ENCODE assay signal across 1 cellular context in the genomic region with DNA sequence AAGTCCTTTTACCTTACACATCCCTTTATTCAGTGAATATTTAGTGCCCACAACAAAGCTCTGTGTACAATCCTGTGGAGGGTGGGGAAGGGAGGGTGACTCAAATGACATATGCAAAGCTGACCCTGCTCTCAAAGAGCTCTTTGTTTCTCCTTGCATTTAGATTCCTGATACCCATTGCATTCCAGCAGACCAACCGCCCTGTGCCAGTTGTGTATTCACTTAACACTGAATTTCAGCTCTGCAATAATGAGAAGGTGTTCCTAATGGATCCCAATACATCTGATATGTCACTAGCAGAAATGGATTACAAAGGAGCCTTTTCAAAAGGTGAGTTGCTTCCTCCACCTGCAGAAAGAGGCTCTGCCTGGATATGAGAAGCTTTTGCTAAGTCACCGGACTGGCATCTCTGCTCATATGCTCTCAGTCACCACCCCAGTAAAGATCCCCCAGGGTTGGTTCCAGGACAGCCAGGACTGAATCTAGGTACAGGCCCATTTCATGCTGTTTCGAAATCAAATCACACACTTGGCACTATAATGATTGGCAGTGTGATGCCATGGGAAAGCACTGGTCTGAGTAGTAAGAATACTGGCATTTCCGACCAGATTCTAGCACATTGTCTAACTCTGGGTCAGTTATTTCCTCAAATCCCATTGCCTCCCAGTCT.
TF ChIP-seq lines count a peak whose summit lies in the region.

No MANE protein-coding gene starts in this region.

TF ChIP-seq in HCT116, 20 proteins besides CTCF, POLR2A, EP300 and RAD21 (continued from another document):
- TF ChIP-seq, protein P1, sequence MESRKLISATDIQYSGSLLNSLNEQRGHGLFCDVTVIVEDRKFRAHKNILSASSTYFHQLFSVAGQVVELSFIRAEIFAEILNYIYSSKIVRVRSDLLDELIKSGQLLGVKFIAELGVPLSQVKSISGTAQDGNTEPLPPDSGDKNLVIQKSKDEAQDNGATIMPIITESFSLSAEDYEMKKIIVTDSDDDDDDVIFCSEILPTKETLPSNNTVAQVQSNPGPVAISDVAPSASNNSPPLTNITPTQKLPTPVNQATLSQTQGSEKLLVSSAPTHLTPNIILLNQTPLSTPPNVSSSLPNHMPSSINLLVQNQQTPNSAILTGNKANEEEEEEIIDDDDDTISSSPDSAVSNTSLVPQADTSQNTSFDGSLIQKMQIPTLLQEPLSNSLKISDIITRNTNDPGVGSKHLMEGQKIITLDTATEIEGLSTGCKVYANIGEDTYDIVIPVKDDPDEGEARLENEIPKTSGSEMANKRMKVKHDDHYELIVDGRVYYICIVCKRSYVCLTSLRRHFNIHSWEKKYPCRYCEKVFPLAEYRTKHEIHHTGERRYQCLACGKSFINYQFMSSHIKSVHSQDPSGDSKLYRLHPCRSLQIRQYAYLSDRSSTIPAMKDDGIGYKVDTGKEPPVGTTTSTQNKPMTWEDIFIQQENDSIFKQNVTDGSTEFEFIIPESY (IDR thresholded peaks at IDR 0.05; ENCODE audit: extremely low read depth, insufficient replicate concordance, low read length): no peak
- TF ChIP-seq EZH2phosphoT487 (IDR thresholded peaks at IDR 0.05; ENCODE audit: borderline replicate concordance): no peak
